35 cellular contexts compared by ENCODE assay signal in genomic region chr12:125061229-125061628, GRCh38.
"Had no signal": no experiment of that assay in that cellular context is flagged by ENCODE, and none has a peak within 500 bp of the region (broad histone marks: within the 10 kb centered on the region; RNA-seq: fewer than 3 reads in every experiment).

No MANE protein-coding gene starts in this region.

- H3K36me3 ChIP-seq: MG63 had no signal

- DNase-seq: Karpas-422, Kasumi-1, MG63, MM.1S, MV-4-11, NCI-H1048, NCI-H1092, NCI-H1092 treated with DMSO at 0.1 percent for 48 hours, NCI-H1105, NCI-H1105 treated with DMSO at 0.1 percent for 48 hours, NCI-H1417, NCI-H1417 treated with DMSO at 0.1 percent for 48 hours, NCI-H1436, NCI-H1436 treated with DMSO at 0.1 percent for 48 hours, NCI-H146, NCI-H1694, NCI-H1694 treated with DMSO at 0.1 percent for 48 hours, NCI-H187, NCI-H187 treated with DMSO at 0.1 percent for 48 hours, NCI-H1930, NCI-H2029, NCI-H2029 treated with DMSO at 0.1 percent for 48 hours, NCI-H2081, NCI-H2081 treated with DMSO at 0.1 percent for 48 hours, NCI-H2107, NCI-H2171, NCI-H2171 treated with DMSO at 0.1 percent for 48 hours, NCI-H2227 treated with DMSO at 0.1 percent for 48 hours, NCI-H226, NCI-H345, NCI-H446, NCI-H446 treated with DMSO at 0.1 percent for 48 hours, NCI-H510A, NCI-H510A treated with DMSO at 0.1 percent for 48 hours, NCI-H524 had no signal

- H3K27me3 ChIP-seq: MG63 had no signal

- H3K9me3 ChIP-seq: MG63 had no signal

- H3K4me3 ChIP-seq: MG63 had no signal
